ENCODE assay signal across 9 cellular contexts in genomic region chr20:53735536-53736050, GRCh38.
DNase-seq lines count a peak whose midpoint lies in the region; TF ChIP-seq lines count a peak whose summit lies in the region.
"Had no signal": no experiment of that assay in that cellular context is flagged by ENCODE, and none has a peak within 500 bp of the region (broad histone marks: within the 10 kb centered on the region; RNA-seq: fewer than 3 reads in every experiment).

No MANE protein-coding gene starts in this region.

- no peaks in the 10 kb centered on the region for H3K79me2 ChIP-seq in smooth muscle cell (ENCODE audit: low read depth)

- H3K4me3 Mint-ChIP-seq in activated CD4-positive, alpha-beta T cell treated with anti-CD3 and anti-CD28 coated beads, Interleukin-2, amount 10 ng/mL, durations not matched to agents 24 days and 14 days, result no peak overlapping the region

- H4K20me1 ChIP-seq in smooth muscle cell (ENCODE audit: low read depth), result no peaks in the 10 kb centered on the region

- under 1% methylated on average over 5 of the region's 5 CpGs for WGBS in smooth muscle cell (ENCODE audit: low lambda C conversion rate)

- peaks cover 49% of the 10 kb centered on the region for H3K4me1 Mint-ChIP-seq in activated CD4-positive, alpha-beta T cell treated with anti-CD3 and anti-CD28 coated beads, Interleukin-2, amount 10 ng/mL, durations not matched to agents 24 days and 14 days

- no peaks in the 10 kb centered on the region for H3K36me3 ChIP-seq in smooth muscle cell (ENCODE audit: low read depth)

- DNase-seq in activated CD4-positive, alpha-beta T cell treated with anti-CD3 and anti-CD28 coated beads, Interleukin-2, amount 10 ng/mL, durations not matched to agents 24 days and 14 days, result no peak
- no peak for DNase-seq in activated CD4-positive, alpha-beta T cell treated with anti-CD3 and anti-CD28 coated beads, Interleukin-2, amount 50 U/mL, for 1 hour
- peak; percentile 93 for DNase-seq in RPMI7951 (ENCODE audit: low read depth)
- DNase-seq in epithelial cell of prostate (ENCODE audit: low read depth, low spot score), result peak; percentile 85
- no peak for DNase-seq in smooth muscle cell (lab: John Stamatoyannopoulos, UW; ENCODE audit: unreplicated experiment)
- no peak for DNase-seq in SK-N-DZ (ENCODE audit: low spot score)
- no peak for DNase-seq in activated T-cell treated with anti-CD3 and anti-CD28 coated beads, Interleukin-2, amount 50 U/mL, for 1 hour
- DNase-seq in cerebellum (ENCODE audit: low spot score), result no peak
- DNase-seq: activated effector memory CD4-positive, alpha-beta T cell treated with anti-CD3 and anti-CD28 coated beads, Interleukin-2, amount 50 U/mL, for 16 hours had no signal

- intact Hi-C loops in activated CD4-positive, alpha-beta T cell treated with anti-CD3 and anti-CD28 coated beads, Interleukin-2, amount 10 ng/mL, durations not matched to agents 24 days and 14 days (cut with micrococcal nuclease), result loop anchor here (2.0 kb wide), 1 partner anchor 15 kb away; no protein-coding TSS in a partner anchor

- no peak for TF ChIP-seq CTCF in smooth muscle cell (IDR thresholded peaks at IDR 0.05; ENCODE audit: borderline replicate concordance, insufficient read depth, poor library complexity, severe bottlenecking)

- peaks cover 64% of the 10 kb centered on the region for H3K4me1 ChIP-seq in smooth muscle cell (ENCODE audit: low read depth)

- peak overlapping the region; percentile 81 for H3K4me2 ChIP-seq in smooth muscle cell

- no peaks in the 10 kb centered on the region for H3K9me3 ChIP-seq in smooth muscle cell (replicated peaks; ENCODE audit: low read depth)

- H3K4me3 ChIP-seq in smooth muscle cell, result no peak overlapping the region

- H3K9me3 Mint-ChIP-seq in activated CD4-positive, alpha-beta T cell treated with anti-CD3 and anti-CD28 coated beads, Interleukin-2, amount 10 ng/mL, durations not matched to agents 24 days and 14 days, result no peaks in the 10 kb centered on the region

- H3K27ac Mint-ChIP-seq in activated CD4-positive, alpha-beta T cell treated with anti-CD3 and anti-CD28 coated beads, Interleukin-2, amount 10 ng/mL, durations not matched to agents 24 days and 14 days, result peak overlapping the region; percentile 1

- peaks cover 42% of the 10 kb centered on the region for H3F3A ChIP-seq in smooth muscle cell (ENCODE audit: low read depth)

- H3K27me3 Mint-ChIP-seq in activated CD4-positive, alpha-beta T cell treated with anti-CD3 and anti-CD28 coated beads, Interleukin-2, amount 10 ng/mL, durations not matched to agents 24 days and 14 days, result no peaks in the 10 kb centered on the region

- H3K27ac ChIP-seq in epithelial cell of prostate (peak overlapping the region; percentile 99), smooth muscle cell (ENCODE audit: low read depth) (peak overlapping the region; percentile 99)

- H3K27me3 ChIP-seq in smooth muscle cell (ENCODE audit: low read depth), result no peaks in the 10 kb centered on the region

- H3K9ac ChIP-seq in smooth muscle cell (ENCODE audit: low read depth), result peak overlapping the region; percentile 90

- no peaks in the 10 kb centered on the region for H3K36me3 Mint-ChIP-seq in activated CD4-positive, alpha-beta T cell treated with anti-CD3 and anti-CD28 coated beads, Interleukin-2, amount 10 ng/mL, durations not matched to agents 24 days and 14 days (ENCODE audit: low read depth)

- H2AFZ ChIP-seq in smooth muscle cell (ENCODE audit: low read depth), result no peak overlapping the region

Comparison
In these comparisons a context has a peak if more than half of its experiments do, and no peak if none do; other contexts are left out.
1. DNase-seq: peak in RPMI7951 (single experiment) and epithelial cell of prostate (single experiment); none in activated CD4-positive, alpha-beta T cell treated with anti-CD3 and anti-CD28 coated beads, Interleukin-2, amount 10 ng/mL, durations not matched to agents 24 days and 14 days (single experiment), activated CD4-positive, alpha-beta T cell treated with anti-CD3 and anti-CD28 coated beads, Interleukin-2, amount 50 U/mL, for 1 hour (single experiment), smooth muscle cell (single experiment), SK-N-DZ (single experiment), activated T-cell treated with anti-CD3 and anti-CD28 coated beads, Interleukin-2, amount 50 U/mL, for 1 hour (single experiment) and cerebellum (single experiment).